ENCODE assay signal across 17 cellular contexts in genomic region chr1:55898191-55898590, GRCh38.
DNase-seq lines count a peak whose midpoint lies in the region; ATAC-seq, FAIRE-seq and TF ChIP-seq lines count a peak whose summit lies in the region.
"Had no signal": no experiment of that assay in that cellular context is flagged by ENCODE, and none has a peak within 500 bp of the region (broad histone marks: within the 10 kb centered on the region; RNA-seq: fewer than 3 reads in every experiment).

No MANE protein-coding gene starts in this region.

- ATAC-seq in omental fat pad (ENCODE audit: low FRiP score) = no peak
- ATAC-seq: T-cell had no signal

- CTCF ChIA-PET in AG04450 (lab: Charles Lee) = no interaction called here

- H3K27me3 Mint-ChIP-seq in HFFc6 (ENCODE audit: insufficient read depth) = peaks cover 2% of the 10 kb centered on the region; the same call in 1 of the 2 replicates
- H3K27me3 Mint-ChIP-seq: T-cell had no signal

- no peaks in the 10 kb centered on the region for H3K27me3 ChIP-seq in AG04450 (ENCODE audit: control insufficient read depth, insufficient read depth, low read length)
- H3K27me3 ChIP-seq in brain microvascular endothelial cell (replicated peaks) = no peaks in the 10 kb centered on the region
- H3K27me3 ChIP-seq: BLaER1 treated with 17β-estradiol and CSF1 and Interleukin-3, amounts not matched to agents 10 nM and 100 nM; esophagus muscularis mucosa; ovary; suprapubic skin had no signal

- H3K27ac Mint-ChIP-seq in HFFc6 = no peak overlapping the region
- H3K27ac Mint-ChIP-seq: T-cell had no signal

- in situ Hi-C loops in brain microvascular endothelial cell (cut with HindIII; ENCODE audit: low pct_ligation_motif_present, low sequenced_read_pairs) = no loop called here

- TF ChIP-seq CTCF in AG04450 (IDR thresholded peaks at IDR 0.05; ENCODE audit: low read depth, low read length) = no peak
- no peak for TF ChIP-seq CTCF in HFFc6 (IDR thresholded peaks at IDR 0.05)
- no peak for TF ChIP-seq CTCF in brain microvascular endothelial cell (IDR thresholded peaks at IDR 0.05; ENCODE audit: low read depth, low read length, missing control alignments)
- no peak for TF ChIP-seq CTCF in GM10266 (IDR thresholded peaks at IDR 0.05; ENCODE audit: control insufficient read depth, insufficient read depth, low read depth, missing control alignments)
- TF ChIP-seq CTCF in omental fat pad (IDR thresholded peaks at IDR 0.05) = no peak

- no peaks in the 10 kb centered on the region for H3K9me3 Mint-ChIP-seq in HFFc6

- H3K36me3 ChIP-seq in brain microvascular endothelial cell (replicated peaks) = no peaks in the 10 kb centered on the region
- H3K36me3 ChIP-seq: BLaER1 treated with 17β-estradiol and CSF1 and Interleukin-3, amounts not matched to agents 10 nM and 100 nM; esophagus muscularis mucosa; ovary; suprapubic skin had no signal

- H3K9me3 ChIP-seq in AG04450 (ENCODE audit: control insufficient read depth, insufficient read depth, low read length) = peaks cover 4% of the 10 kb centered on the region; the same call in 1 of the 2 replicates
- H3K9me3 ChIP-seq: ovary, suprapubic skin had no signal

- H3K4me3 ChIP-seq in AG04450 (ENCODE audit: low read depth, low read length) (no peak overlapping the region), brain microvascular endothelial cell (ENCODE audit: low read depth, low read length) (no peak overlapping the region)
- H3K4me3 ChIP-seq: BLaER1 treated with 17β-estradiol and CSF1 and Interleukin-3, amounts not matched to agents 10 nM and 100 nM; esophagus muscularis mucosa; ovary; suprapubic skin had no signal

- peaks cover 19% of the 10 kb centered on the region for H3K4me1 Mint-ChIP-seq in HFFc6 (ENCODE audit: low read depth)
- H3K4me1 Mint-ChIP-seq: T-cell had no signal

- intact Hi-C loops in head of caudate nucleus (cut with DNase I) = no loop called here

- POLR2A ChIA-PET in AG04450 (lab: Yijun Ruan, JAX) = no interaction called here

- H3K4me3 Mint-ChIP-seq in HFFc6 = no peak overlapping the region
- H3K4me3 Mint-ChIP-seq: T-cell had no signal

- peak; percentile 9 for FAIRE-seq in islet of Langerhans (lab: Jason Lieb, UNC)

- DNase-seq in AG04450 (ENCODE audit: low read depth, low spot score) = peak; percentile 30
- DNase-seq in HFFc6 = peak; percentile 67
- DNase-seq in brain microvascular endothelial cell = peak; percentile 15
- no peak for DNase-seq in GM10266 (ENCODE audit: extremely low spot score)
- no peak for DNase-seq in SKM-1 treated with dmso at 0.1 percent for 144 hours (lab: John Stamatoyannopoulos, UW; ENCODE audit: unreplicated experiment)
- no peak for DNase-seq in head of caudate nucleus
- DNase-seq in omental fat pad (ENCODE audit: low spot score) = no peak
- DNase-seq: activated CD4-positive, alpha-beta T cell treated with anti-CD3 and anti-CD28 coated beads for 1 hour; activated CD8-positive, alpha-beta memory T cell treated with anti-CD3 and anti-CD28 coated beads, Interleukin-2, amount 50 U/mL, for 48 hours; NCI-H510A; OCI-M1; ovary; T-cell had no signal

- H3K36me3 Mint-ChIP-seq in HFFc6 (ENCODE audit: low read depth) = no peaks in the 10 kb centered on the region
- H3K36me3 Mint-ChIP-seq: T-cell had no signal

- no peak overlapping the region for H3K27ac ChIP-seq in AG04450 (ENCODE audit: low read depth, low read length)
- no peak overlapping the region for H3K27ac ChIP-seq in brain microvascular endothelial cell
- H3K27ac ChIP-seq: BLaER1 treated with 17β-estradiol and CSF1 and Interleukin-3, amounts not matched to agents 10 nM and 100 nM; esophagus muscularis mucosa; ovary; suprapubic skin had no signal

Comparison
In these comparisons a context has a peak if more than half of its experiments do, and no peak if none do; other contexts are left out.
1. DNase-seq: peak in AG04450 (single experiment), HFFc6 (single experiment) and brain microvascular endothelial cell (single experiment); none in GM10266 (single experiment), SKM-1 treated with dmso at 0.1 percent for 144 hours (single experiment), head of caudate nucleus (0 of 42) and omental fat pad (single experiment).